Comparison of ENCODE assay signal across 16 cellular contexts in the genomic region with DNA sequence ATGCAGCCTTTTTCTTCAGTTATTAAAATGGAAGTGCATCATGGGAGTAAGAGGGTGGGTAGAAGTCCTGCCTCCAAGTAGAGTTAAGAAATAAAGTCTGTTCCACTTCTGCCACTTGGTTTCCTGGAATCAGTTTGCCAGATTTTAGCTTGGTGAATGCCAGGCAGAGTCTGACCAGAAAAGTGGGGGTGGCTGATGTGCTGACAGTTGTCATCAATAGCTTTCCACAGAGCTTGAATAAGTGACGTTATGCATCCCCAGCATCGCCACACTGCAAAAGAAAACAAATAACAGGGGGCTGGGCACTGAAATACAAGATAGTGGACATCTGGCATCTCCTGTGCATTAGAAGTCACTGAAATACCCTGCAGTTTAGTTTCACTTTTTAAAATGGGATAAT. TPM values are rescaled to one million over a fixed set of nuclear protein-coding genes. Genes with fewer than 3 reads are reported as not detected.
DNase-seq lines count a peak whose midpoint lies in the region; ATAC-seq, FAIRE-seq and TF ChIP-seq lines count a peak whose summit lies in the region.
"Had no signal": no experiment of that assay in that cellular context is flagged by ENCODE, and none has a peak within 500 bp of the region (broad histone marks: within the 10 kb centered on the region; RNA-seq: fewer than 3 reads in every experiment).

No MANE protein-coding gene starts in this region.

- 0 out of 2 replicates have a peak overlapping the region, but pooled peaks have one; percentile 26 for H3K4me2 ChIP-seq in HepG2 (ENCODE audit: low read depth, low read length)

- no peak overlapping the region for H3K9ac ChIP-seq in HepG2 (ENCODE audit: insufficient read depth, low read depth, low read length)

- TF ChIP-seq RAD21 in HepG2 (CRISPR knock-in tag; IDR thresholded peaks at IDR 0.05) = no peak

- no peaks in the 10 kb centered on the region for H3K27me3 ChIP-seq in cardiac muscle cell
- H3K27me3 ChIP-seq in brain microvascular endothelial cell (replicated peaks) = no peaks in the 10 kb centered on the region
- H3K27me3 ChIP-seq in HepG2 (ENCODE audit: control insufficient read depth in 1 of 2, insufficient read depth in 2 of 2, low read length in 2 of 2) = no peaks in the 10 kb centered on the region
- H3K27me3 ChIP-seq in upper lobe of right lung = no peaks in the 10 kb centered on the region
- H3K27me3 ChIP-seq: Peyer's patch had no signal

- TF ChIP-seq POLR2A in HepG2 (IDR thresholded peaks at IDR 0.05; ENCODE audit: insufficient read depth in 1 of 2, low read depth in 2 of 2, low read length in 2 of 2) = no peak

- intact Hi-C loops in Right ventricle myocardium inferior (cut with DNase I) = no loop called here
- intact Hi-C loops in HepG2 (cut with micrococcal nuclease; ENCODE audit: unreplicated experiment) = no loop called here
- intact Hi-C loops in upper lobe of right lung (cut with DNase I) = no loop called here

- H3K79me2 ChIP-seq in HepG2 (ENCODE audit: insufficient read depth, low read length) = no peaks in the 10 kb centered on the region

- H2AFZ ChIP-seq in HepG2 (ENCODE audit: low read length) = no peak overlapping the region

- H3K9me3 ChIP-seq in cardiac muscle cell (ENCODE audit: low read depth) = no peaks in the 10 kb centered on the region
- H3K9me3 ChIP-seq in HepG2 (ENCODE audit: low read length) = no peaks in the 10 kb centered on the region
- H3K9me3 ChIP-seq in upper lobe of right lung = no peaks in the 10 kb centered on the region
- H3K9me3 ChIP-seq: Peyer's patch had no signal

- no peak overlapping the region for H3K27ac ChIP-seq in cardiac muscle cell
- H3K27ac ChIP-seq in brain microvascular endothelial cell = no peak overlapping the region
- H3K27ac ChIP-seq in HepG2 (ENCODE audit: extremely low read length, insufficient read depth, low read length) = no peak overlapping the region
- H3K27ac ChIP-seq in upper lobe of right lung = no peak overlapping the region
- H3K27ac ChIP-seq: Peyer's patch had no signal

- DNase-seq in cardiac muscle cell (ENCODE audit: low read depth in 1 of 2, low spot score in 1 of 2) (peak; percentile 5 to 33), Right ventricle myocardium inferior (ENCODE audit: missing footprints) (no peak), brain microvascular endothelial cell (peak; percentile 21), HepG2 (ENCODE audit: low spot score) (no peak), upper lobe of right lung (no peak), T-helper 1 cell (no peak), DMS53 (lab: John Stamatoyannopoulos, UW) (no peak)
- DNase-seq: activated CD4-positive, alpha-beta T cell treated with anti-CD3 and anti-CD28 coated beads, Interleukin-2, amount 10 ng/mL, durations not matched to agents 24 days and 14 days; activated T-cell treated with anti-CD3 and anti-CD28 coated beads for 4 hours; NCI-H2029; Peyer's patch had no signal

- no TSS peak for BruUV-seq in HepG2 (replicated peaks; lab: Mats Ljungman, UMichigan)

- H3K4me3 ChIP-seq in cardiac muscle cell = no peak overlapping the region
- H3K4me3 ChIP-seq in brain microvascular endothelial cell (ENCODE audit: low read depth, low read length) = no peak overlapping the region
- H3K4me3 ChIP-seq in HepG2 (replicated peaks in 1 of 3; ENCODE audit: insufficient read depth in 1 of 3, low read depth in 2 of 3, low read length in 3 of 3) = no peak overlapping the region
- peak overlapping the region; percentile 2 for H3K4me3 ChIP-seq in upper lobe of right lung
- H3K4me3 ChIP-seq: Peyer's patch had no signal

- H4K20me1 ChIP-seq in HepG2 (ENCODE audit: insufficient read depth, low read length) = no peaks in the 10 kb centered on the region

- TF ChIP-seq EP300 in HepG2 (IDR thresholded peaks at IDR 0.05; ENCODE audit: low read depth in 2 of 2, low read length in 2 of 2) (no peak), HepG2 (CRISPR knock-in tag; IDR thresholded peaks at IDR 0.05; ENCODE audit: borderline replicate concordance) (no peak)

- TF ChIP-seq CTCF in cardiac muscle cell (IDR thresholded peaks at IDR 0.05; ENCODE audit: low read depth, low read length) (no peak), brain microvascular endothelial cell (IDR thresholded peaks at IDR 0.05; ENCODE audit: low read depth, low read length, missing control alignments) (no peak), HepG2 (CRISPR knock-in tag; IDR thresholded peaks at IDR 0.05) (no peak), upper lobe of right lung (IDR thresholded peaks at IDR 0.05) (no peak)

- no peak for FAIRE-seq in HepG2 (lab: Jason Lieb, UNC)
- FAIRE-seq: endometrium, GM12892, islet of Langerhans had no signal

- POLR2A ChIA-PET in HepG2 (lab: Yijun Ruan, JAX) = no interaction called here

- H3K36me3 ChIP-seq in cardiac muscle cell = no peaks in the 10 kb centered on the region
- H3K36me3 ChIP-seq in brain microvascular endothelial cell (replicated peaks) = no peaks in the 10 kb centered on the region
- no peaks in the 10 kb centered on the region for H3K36me3 ChIP-seq in HepG2 (replicated peaks in 1 of 2; ENCODE audit: control insufficient read depth in 1 of 2, insufficient read depth in 2 of 2, low read length in 2 of 2)
- no peaks in the 10 kb centered on the region for H3K36me3 ChIP-seq in upper lobe of right lung

- 50% methylated on average over 2 of the region's 2 CpGs for WGBS in HepG2 (ENCODE audit: low lambda C conversion rate)

- H3K4me1 ChIP-seq in cardiac muscle cell (ENCODE audit: low read depth) = peaks cover 25% of the 10 kb centered on the region
- peaks cover 30% of the 10 kb centered on the region for H3K4me1 ChIP-seq in HepG2 (ENCODE audit: insufficient read depth, low read length)
- no peaks in the 10 kb centered on the region for H3K4me1 ChIP-seq in upper lobe of right lung
- H3K4me1 ChIP-seq: Peyer's patch had no signal

- CTCF ChIA-PET in HepG2 (lab: Yijun Ruan, JAX; ENCODE audit: low intra/inter-chr PET ratio, low total read pairs) = no interaction called here

- no peak for ATAC-seq in Right ventricle myocardium inferior
- ATAC-seq in HepG2 = no peak
- ATAC-seq in upper lobe of right lung = no peak
- ATAC-seq in GM18861 (IDR thresholded peaks at IDR 0.05; ENCODE audit: unreplicated experiment) = no peak
- ATAC-seq: activated naive CD4-positive, alpha-beta T cell treated with anti-CD3 and anti-CD28 coated beads, Interleukin-2, amount 50 U/mL, for 72 hours had no signal

- in situ Hi-C loops in brain microvascular endothelial cell (cut with HindIII; ENCODE audit: low pct_ligation_motif_present, low sequenced_read_pairs) = no loop called here
- in situ Hi-C loops in HepG2 (cut with HindIII; ENCODE audit: extremely low pct_ligation_motif_present, low pct_unique_long_range_greater_than_20kb) = no loop called here

TF ChIP-seq in HepG2, 621 proteins besides CTCF, POLR2A, EP300 and RAD21:
- TF ChIP-seq HHEX (CRISPR knock-in tag; IDR thresholded peaks at IDR 0.05) = no peak
- no peak for TF ChIP-seq NFATC3 (CRISPR knock-in tag; IDR thresholded peaks at IDR 0.05)
- no peak for TF ChIP-seq EED (CRISPR knock-in tag; IDR thresholded peaks at IDR 0.05)
- no peak for TF ChIP-seq MAF1 (CRISPR knock-in tag; IDR thresholded peaks at IDR 0.05; ENCODE audit: borderline replicate concordance)
- no peak for TF ChIP-seq TBP (CRISPR knock-in tag; IDR thresholded peaks at IDR 0.05)
- no peak for TF ChIP-seq XBP1 (CRISPR knock-in tag; IDR thresholded peaks at IDR 0.05)
- TF ChIP-seq ZNF121 (CRISPR knock-in tag; IDR thresholded peaks at IDR 0.05) = no peak
- TF ChIP-seq ZNF547 (CRISPR knock-in tag; IDR thresholded peaks at IDR 0.05) = no peak

RNA-seq across cellular contexts. Expression of gene CEP162, which starts 30.8 kb away (rescaled TPM):
- total RNA-seq in cardiac muscle cell (4.3 and 6.2 TPM in 2 replicates), Right ventricle myocardium inferior (3.9 TPM), HepG2 (2016; rRNA removed; fragmentation: Illumina TruSeq; extraction: Trizol) (7.9 and 10.0 TPM in 2 replicates), upper lobe of right lung (11.0 TPM)
- polyA plus RNA-seq in cardiac muscle cell (9.0 and 9.8 TPM in 2 replicates), HepG2 (2011; rRNA removed) (0.50 and 0.76 TPM in 2 replicates)
- total RNA-seq in HepG2 (2016; cell fraction: cytosol; rRNA removed; fragmentation: Illumina TruSeq; extraction: Trizol; ENCODE audit: low read depth) = 7.5 and 7.8 TPM in 2 replicates
- 6.8 and 9.9 TPM in 2 replicates for total RNA-seq in HepG2 (2016; cell fraction: insoluble cytoplasmic fraction; rRNA removed; fragmentation: Illumina TruSeq; extraction: Trizol)
- total RNA-seq in HepG2 (2016; cell fraction: membrane; rRNA removed; fragmentation: Illumina TruSeq; extraction: Trizol) = 4.7 and 6.3 TPM in 2 replicates
- 18.6 and 20.8 TPM in 2 replicates for total RNA-seq in HepG2 (2016; cell fraction: nucleus; rRNA removed; fragmentation: Illumina TruSeq; extraction: Trizol)
- 0.12 and 0.32 TPM in 2 replicates for polyA plus RNA-seq in HepG2 (2011; cell fraction: cytosol; rRNA removed)
- polyA plus RNA-seq in HepG2 (2011; cell fraction: nucleus; rRNA removed) = 1.1 and 1.6 TPM in 2 replicates
- 1.1 and 1.4 TPM in 2 replicates for polyA plus RNA-seq in HepG2 (2012)
- 0.15 and 0.70 TPM in 2 replicates for polyA plus RNA-seq in HepG2 (2016; cell fraction: cytosol; fragmentation: Illumina TruSeq; extraction: Trizol; ENCODE audit: low read depth)
- polyA plus RNA-seq in HepG2 (2016; cell fraction: insoluble cytoplasmic fraction; fragmentation: Illumina TruSeq; extraction: Trizol; ENCODE audit: low read depth) = 6.7 and 7.9 TPM in 2 replicates
- polyA plus RNA-seq in HepG2 (2016; cell fraction: membrane; fragmentation: Illumina TruSeq; extraction: Trizol; ENCODE audit: low read depth) = 1.1 and 1.2 TPM in 2 replicates
- 13.9 and 14.9 TPM in 2 replicates for polyA plus RNA-seq in HepG2 (2016; cell fraction: nucleus; fragmentation: Illumina TruSeq; extraction: Trizol; ENCODE audit: insufficient read depth, low read depth)
- 0.04 and 0.70 TPM in 2 replicates for polyA minus RNA-seq in HepG2 (2011; rRNA and poly(A)+ RNA removed; ENCODE audit: low replicate concordance)
- 0.59 and 1.1 TPM in 2 replicates for polyA minus RNA-seq in HepG2 (2011; cell fraction: cytosol; rRNA and poly(A)+ RNA removed)
- 8.1 and 10.4 TPM in 2 replicates for polyA minus RNA-seq in HepG2 (2011; cell fraction: nucleus; rRNA and poly(A)+ RNA removed)

Comparison
In these comparisons a context has a peak if more than half of its experiments do, and no peak if none do; other contexts are left out.
1. DNase-seq: peak in cardiac muscle cell (2 of 2) and brain microvascular endothelial cell (single experiment); none in Right ventricle myocardium inferior (single experiment), HepG2 (single experiment), upper lobe of right lung (single experiment), T-helper 1 cell (0 of 5) and DMS53 (single experiment).